ENCODE assay signal across 19 cellular contexts in genomic region chr2:218547978-218548377, GRCh38.
"Had no signal": no experiment of that assay in that cellular context is flagged by ENCODE, and none has a peak within 500 bp of the region (broad histone marks: within the 10 kb centered on the region; RNA-seq: fewer than 3 reads in every experiment).

No MANE protein-coding gene starts in this region.

- FAIRE-seq: small intestine had no signal

- H3K9me3 Mint-ChIP-seq: memory B cell; mesothelial cell of epicardium; natural killer cell treated with Interleukin-12 subunit alpha and Interleukin-12 subunit beta and Interleukin-15 and Interleukin-18, amount 100 ng/mL, for 72 hours; neural progenitor cell had no signal

- H3K9ac ChIP-seq: neural progenitor cell had no signal

- DNase-seq: effector CD4-positive, alpha-beta T cell; foreskin melanocyte; head of caudate nucleus; kidney; left cardiac atrium; left ventricle myocardium inferior; lower lobe of right lung; nucleus accumbens; ovary; small intestine; stimulated activated CD4-positive, alpha-beta T cell treated with anti-CD3 and anti-CD28 coated beads, Interleukin-12 subunit alpha, Interleukin-12 subunit beta, amount 100 ng/mL, for 4 hours; stimulated activated naive CD4-positive, alpha-beta T cell treated with Interleukin-2 at 50 U/mL for 16 hours; trophoblast cell had no signal

- H3K4me3 Mint-ChIP-seq: memory B cell; mesothelial cell of epicardium; natural killer cell treated with Interleukin-12 subunit alpha and Interleukin-12 subunit beta and Interleukin-15 and Interleukin-18, amount 100 ng/mL, for 72 hours; neural progenitor cell had no signal

- H3K27me3 ChIP-seq: hepatocyte, neural progenitor cell, ovary, right atrium auricular region had no signal

- H3K27ac ChIP-seq: hepatocyte, left ventricle myocardium inferior, lower lobe of right lung, neural progenitor cell, ovary, right atrium auricular region had no signal

- ATAC-seq: left cardiac atrium; lower lobe of right lung; natural killer cell treated with Interleukin-12 subunit alpha and Interleukin-12 subunit beta and Interleukin-15 and Interleukin-18, amount 100 ng/mL, for 72 hours had no signal

- H2AFZ ChIP-seq: hepatocyte, neural progenitor cell had no signal

- H3K79me2 ChIP-seq: hepatocyte had no signal

- H3K4me3 ChIP-seq: hepatocyte, left ventricle myocardium inferior, lower lobe of right lung, neural progenitor cell, ovary, right atrium auricular region had no signal

- H3K4me1 Mint-ChIP-seq: memory B cell, mesothelial cell of epicardium, neural progenitor cell had no signal

- H3K36me3 ChIP-seq: ovary had no signal

- H3K4me1 ChIP-seq: left ventricle myocardium inferior, lower lobe of right lung, neural progenitor cell, right atrium auricular region had no signal

- H3K27ac Mint-ChIP-seq: memory B cell; mesothelial cell of epicardium; natural killer cell treated with Interleukin-12 subunit alpha and Interleukin-12 subunit beta and Interleukin-15 and Interleukin-18, amount 100 ng/mL, for 72 hours; neural progenitor cell had no signal

- H3K4me2 ChIP-seq: hepatocyte, neural progenitor cell had no signal

- H3K9me3 ChIP-seq: left ventricle myocardium inferior, lower lobe of right lung, ovary, right atrium auricular region had no signal

- H3K27me3 Mint-ChIP-seq: memory B cell; natural killer cell treated with Interleukin-12 subunit alpha and Interleukin-12 subunit beta and Interleukin-15 and Interleukin-18, amount 100 ng/mL, for 72 hours had no signal
